ENCODE assay signal across 9 cellular contexts in the genomic region with DNA sequence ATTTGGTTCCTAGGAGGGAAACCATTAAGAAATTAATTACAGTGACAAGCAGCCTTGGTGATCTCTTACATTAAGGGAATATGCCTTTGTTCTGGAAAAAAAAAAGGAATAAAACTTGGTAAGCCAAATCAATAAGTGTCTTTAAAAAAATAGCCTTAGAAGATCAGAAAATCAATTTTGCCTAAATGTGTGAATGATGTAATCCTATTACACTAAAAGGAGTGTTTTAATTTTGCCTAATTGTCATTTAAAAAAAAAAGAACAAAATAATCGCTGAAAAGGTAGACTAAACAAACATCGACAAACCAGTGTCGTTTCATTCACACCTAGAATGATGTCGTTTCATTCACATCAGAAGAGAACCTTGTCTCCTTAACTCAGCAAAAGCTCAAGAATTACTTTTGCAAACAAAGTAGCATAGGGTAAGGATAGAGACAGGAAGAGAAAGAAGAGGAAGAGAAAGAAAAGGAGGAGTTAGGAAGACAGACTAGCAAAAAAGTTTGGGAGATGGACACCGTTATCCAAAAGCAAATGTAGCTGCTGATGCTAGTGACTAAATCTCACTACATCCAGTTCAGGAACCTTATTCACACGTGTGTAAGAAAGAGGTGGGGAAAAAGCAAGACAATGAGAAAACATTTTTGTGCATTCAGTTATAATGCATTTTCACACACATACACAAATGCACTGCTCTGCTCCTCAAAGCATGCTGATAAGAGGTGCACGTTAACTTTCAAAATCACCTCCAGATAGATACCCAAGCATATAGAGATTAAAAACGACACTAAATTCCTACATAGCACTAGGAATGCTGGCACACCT.
A peak's percentile ranks its signal among the peaks of the same experiment; 100 is the strongest.
DNase-seq lines count a peak whose midpoint lies in the region; ATAC-seq and TF ChIP-seq lines count a peak whose summit lies in the region.
"Had no signal": no experiment of that assay in that cellular context is flagged by ENCODE, and none has a peak within 500 bp of the region (broad histone marks: within the 10 kb centered on the region; RNA-seq: fewer than 3 reads in every experiment).

No MANE protein-coding gene starts in this region.

- peak overlapping the region; percentile 93 for H3K4me3 Mint-ChIP-seq in activated T-cell treated with anti-CD3 and anti-CD28 coated beads, Interleukin-2, amount 50 U/mL, for 4 hours
- H3K4me3 Mint-ChIP-seq in immature natural killer cell = peak overlapping the region in 2 of 5 donors; percentile 8 to 60

- H3K4me3 ChIP-seq in thoracic aorta = peak overlapping the region; percentile 75

- no peaks in the 10 kb centered on the region for H3K9me3 ChIP-seq in thoracic aorta

- H3K4me1 Mint-ChIP-seq in activated T-cell treated with anti-CD3 and anti-CD28 coated beads, Interleukin-2, amount 50 U/mL, for 4 hours (ENCODE audit: low read depth) = peaks cover 91% of the 10 kb centered on the region
- peaks cover 45 to 57% of the 10 kb centered on the region in 2 donors for H3K4me1 Mint-ChIP-seq in immature natural killer cell

- no peaks in the 10 kb centered on the region for H3K27me3 Mint-ChIP-seq in activated T-cell treated with anti-CD3 and anti-CD28 coated beads, Interleukin-2, amount 50 U/mL, for 4 hours (ENCODE audit: low read depth)
- peaks cover 0 to under 1% (median 0%) of the 10 kb centered on the region in 3 donors for H3K27me3 Mint-ChIP-seq in immature natural killer cell (ENCODE audit: low read depth in 3 of 3)

- peaks cover 15 to 49% of the 10 kb centered on the region in 2 donors for H3K4me1 ChIP-seq in thoracic aorta (ENCODE audit: control insufficient read depth in 1 of 2, low read depth in 2 of 2)

- no peak for DNase-seq in activated T-cell treated with anti-CD3 and anti-CD28 coated beads, Interleukin-2, amount 50 U/mL, for 4 hours
- no peak for DNase-seq in activated T-cell treated with anti-CD3 and anti-CD28 coated beads, Interleukin-2, amount 50 U/mL, for 1 hour
- no peak for DNase-seq in activated naive CD4-positive, alpha-beta T cell treated with anti-CD3 and anti-CD28 coated beads, Interleukin-2, amount 50 U/mL, for 72 hours (ENCODE audit: low spot score in 2 of 2)
- no peak for DNase-seq in immature natural killer cell
- no peak for DNase-seq in thoracic aorta (ENCODE audit: low spot score)
- no peak for DNase-seq in erythroblast (lab: John Stamatoyannopoulos, UW)
- DNase-seq in NCI-H2196 treated with DMSO at 0.1 percent for 48 hours (lab: John Stamatoyannopoulos, UW; ENCODE audit: unreplicated experiment) = no peak
- DNase-seq in NCI-H345 treated with DMSO at 0.1 percent for 48 hours (lab: John Stamatoyannopoulos, UW; ENCODE audit: unreplicated experiment) = no peak

- no peak for TF ChIP-seq CTCF in thoracic aorta (IDR thresholded peaks at IDR 0.05)

- H3K27ac Mint-ChIP-seq in activated naive CD4-positive, alpha-beta T cell treated with anti-CD3 and anti-CD28 coated beads, Interleukin-2, amount 50 U/mL, for 72 hours = peak overlapping the region; percentile 90 to 91
- peak overlapping the region; percentile 43 to 93 (median 82) for H3K27ac Mint-ChIP-seq in immature natural killer cell

- H3K27ac ChIP-seq in thoracic aorta = peak overlapping the region in 1 of 2 donors; percentile 69
- H3K27ac ChIP-seq: C4-2B had no signal

- H3K36me3 Mint-ChIP-seq in activated T-cell treated with anti-CD3 and anti-CD28 coated beads, Interleukin-2, amount 50 U/mL, for 4 hours (ENCODE audit: insufficient read depth) = peaks cover 36% of the 10 kb centered on the region
- H3K36me3 Mint-ChIP-seq in activated naive CD4-positive, alpha-beta T cell treated with anti-CD3 and anti-CD28 coated beads, Interleukin-2, amount 50 U/mL, for 72 hours = peaks cover 4 to 44% of the 10 kb centered on the region in 2 donors
- H3K36me3 Mint-ChIP-seq in immature natural killer cell = no peaks in the 10 kb centered on the region

- TF ChIP-seq POLR2A in erythroblast (IDR thresholded peaks at IDR 0.05; ENCODE audit: low read length) = no peak

- no peak for ATAC-seq in activated T-cell treated with anti-CD3 and anti-CD28 coated beads, Interleukin-2, amount 50 U/mL, for 4 hours
- no peak for ATAC-seq in activated naive CD4-positive, alpha-beta T cell treated with anti-CD3 and anti-CD28 coated beads, Interleukin-2, amount 50 U/mL, for 72 hours
- no peak for ATAC-seq in thoracic aorta (ENCODE audit: insufficient number of reproducible peaks, low FRiP score, low read depth)

- no peaks in the 10 kb centered on the region for H3K9me3 Mint-ChIP-seq in activated T-cell treated with anti-CD3 and anti-CD28 coated beads, Interleukin-2, amount 50 U/mL, for 4 hours
- no peaks in the 10 kb centered on the region for H3K9me3 Mint-ChIP-seq in activated naive CD4-positive, alpha-beta T cell treated with anti-CD3 and anti-CD28 coated beads, Interleukin-2, amount 50 U/mL, for 72 hours
- H3K9me3 Mint-ChIP-seq in immature natural killer cell = no peaks in the 10 kb centered on the region

- no peaks in the 10 kb centered on the region for H3K27me3 ChIP-seq in thoracic aorta (replicated peaks; ENCODE audit: insufficient read depth)

- H3K36me3 ChIP-seq in thoracic aorta = no peaks in the 10 kb centered on the region
